11 cellular contexts compared by ENCODE assay signal in genomic region chr11:73530109-73530508, GRCh38.
DNase-seq lines count a peak whose midpoint lies in the region; TF ChIP-seq lines count a peak whose summit lies in the region.
"Had no signal": no experiment of that assay in that cellular context is flagged by ENCODE, and none has a peak within 500 bp of the region (broad histone marks: within the 10 kb centered on the region; RNA-seq: fewer than 3 reads in every experiment).

No MANE protein-coding gene starts in this region.

- no peaks in the 10 kb centered on the region for H3K27me3 Mint-ChIP-seq in neural progenitor cell (ENCODE audit: insufficient read depth, low read depth)
- H3K27me3 Mint-ChIP-seq: activated naive CD8-positive, alpha-beta T cell treated with anti-CD3 and anti-CD28 coated beads, Interleukin-2, amount 50 U/mL, for 24 hours had no signal

- no peaks in the 10 kb centered on the region for H3K79me2 ChIP-seq in OCI-LY7 (ENCODE audit: insufficient read depth, low read depth, low read length)
- H3K79me2 ChIP-seq in neural progenitor cell (ENCODE audit: low read depth) = peaks cover 74% of the 10 kb centered on the region

- TF ChIP-seq CTCF in OCI-LY7 (conservative IDR thresholded peaks at IDR 0.05; ENCODE audit: low read length) (peak; percentile 71), fibroblast of mammary gland (conservative IDR thresholded peaks at IDR 0.05; ENCODE audit: control insufficient read depth, insufficient read depth, low read depth, low read length) (peak; percentile 31), neural progenitor cell (IDR thresholded peaks at IDR 0.05) (peak; percentile 53), suprapubic skin (IDR thresholded peaks at IDR 0.05) (no peak)

- POLR2A ChIA-PET in OCI-LY7 (lab: Charles Lee) = interaction anchor here (0.7 kb wide), 1 partner anchor 525 kb away, joined by 4 read pairs; no protein-coding TSS in a partner anchor

- H2AFZ ChIP-seq in OCI-LY7 (ENCODE audit: low read length) (no peak overlapping the region), neural progenitor cell (replicated peaks) (no peak overlapping the region)

- H3F3A ChIP-seq in neural progenitor cell (ENCODE audit: low read depth) = peaks cover 15% of the 10 kb centered on the region

- no TSS peak for BruUV-seq in OCI-LY7 (replicated peaks; lab: Mats Ljungman, UMichigan)

- H3K4me3 ChIP-seq in OCI-LY7 (ENCODE audit: low read depth, low read length, poor library complexity, severe bottlenecking) (no peak overlapping the region), fibroblast of mammary gland (ENCODE audit: control insufficient read depth, low read depth, low read length) (no peak overlapping the region), neural progenitor cell (no peak overlapping the region), suprapubic skin (no peak overlapping the region)

- H3K27ac Mint-ChIP-seq in neural progenitor cell = peak overlapping the region; percentile 65
- H3K27ac Mint-ChIP-seq: activated naive CD8-positive, alpha-beta T cell treated with anti-CD3 and anti-CD28 coated beads, Interleukin-2, amount 50 U/mL, for 24 hours had no signal

- 87% methylated on average over 4 of the region's 4 CpGs for WGBS in suprapubic skin

- H3K36me3 Mint-ChIP-seq in neural progenitor cell = peaks cover under 1% of the 10 kb centered on the region

- H3K9me2 ChIP-seq in OCI-LY7 (ENCODE audit: insufficient read depth, low read length) = no peaks in the 10 kb centered on the region

- H3K4me1 Mint-ChIP-seq in neural progenitor cell = peaks cover 37% of the 10 kb centered on the region

- H3K4me3 Mint-ChIP-seq in neural progenitor cell = no peak overlapping the region
- H3K4me3 Mint-ChIP-seq: activated naive CD8-positive, alpha-beta T cell treated with anti-CD3 and anti-CD28 coated beads, Interleukin-2, amount 50 U/mL, for 24 hours; nephron had no signal

- CTCF ChIA-PET in OCI-LY7 (lab: Charles Lee; ENCODE audit: unreplicated experiment) = no interaction called here

- intact Hi-C loops in OCI-LY7 (cut with micrococcal nuclease; ENCODE audit: unreplicated experiment) = no loop called here

- H3K4me1 ChIP-seq in OCI-LY7 (ENCODE audit: insufficient read depth, low read length, poor library complexity, severe bottlenecking) (no peaks in the 10 kb centered on the region), neural progenitor cell (peaks cover 55% of the 10 kb centered on the region), suprapubic skin (peaks cover 32% of the 10 kb centered on the region)

- H4K20me1 ChIP-seq in OCI-LY7 (ENCODE audit: insufficient read depth, low read length) = peaks cover 6% of the 10 kb centered on the region; the same call in 1 of the 2 replicates
- peaks cover 4% of the 10 kb centered on the region for H4K20me1 ChIP-seq in neural progenitor cell (ENCODE audit: low read depth)

- no peak overlapping the region for H3K9ac ChIP-seq in neural progenitor cell

- TF ChIP-seq EP300 in suprapubic skin (IDR thresholded peaks at IDR 0.05) = no peak

- no peak for TF ChIP-seq POLR2A in suprapubic skin (IDR thresholded peaks at IDR 0.05)

- H3K4me2 ChIP-seq in OCI-LY7 (ENCODE audit: low read length) (no peak overlapping the region), neural progenitor cell (peak overlapping the region; percentile 6)

- no peaks in the 10 kb centered on the region for H3K36me3 ChIP-seq in OCI-LY7 (ENCODE audit: insufficient read depth, low read length)
- H3K36me3 ChIP-seq in neural progenitor cell = no peaks in the 10 kb centered on the region
- no peaks in the 10 kb centered on the region for H3K36me3 ChIP-seq in suprapubic skin

- peak; percentile 9 for DNase-seq in GDM1 (lab: John Stamatoyannopoulos, UW)
- DNase-seq in OCI-LY7 (ENCODE audit: low spot score) = peak; percentile 18
- no peak for DNase-seq in fibroblast of mammary gland (ENCODE audit: low read depth)
- peak; percentile 46 for DNase-seq in neural progenitor cell (ENCODE audit: low spot score)
- DNase-seq in UCSD-AML1 (lab: John Stamatoyannopoulos, UW; ENCODE audit: unreplicated experiment) = no peak
- DNase-seq in NCI-H345 (lab: John Stamatoyannopoulos, UW) = no peak
- DNase-seq in caudate nucleus (lab: John Stamatoyannopoulos, UW) = no peak
- no peak for DNase-seq in suprapubic skin (ENCODE audit: low spot score in 2 of 2)
- DNase-seq: activated naive CD8-positive, alpha-beta T cell treated with anti-CD3 and anti-CD28 coated beads, Interleukin-2, amount 50 U/mL, for 24 hours; T-helper 2 cell had no signal

- H3K27ac ChIP-seq in OCI-LY7 (ENCODE audit: low read depth, low read length, poor library complexity, severe bottlenecking) = no peak overlapping the region
- peak overlapping the region; percentile 9 for H3K27ac ChIP-seq in neural progenitor cell
- H3K27ac ChIP-seq in caudate nucleus (ENCODE audit: low read depth, low read length) = no peak overlapping the region
- H3K27ac ChIP-seq in suprapubic skin = no peak overlapping the region

- no peaks in the 10 kb centered on the region for H3K27me3 ChIP-seq in neural progenitor cell
- no peaks in the 10 kb centered on the region for H3K27me3 ChIP-seq in suprapubic skin

- peaks cover under 1% of the 10 kb centered on the region for H3K9me3 Mint-ChIP-seq in neural progenitor cell
- H3K9me3 Mint-ChIP-seq: activated naive CD8-positive, alpha-beta T cell treated with anti-CD3 and anti-CD28 coated beads, Interleukin-2, amount 50 U/mL, for 24 hours had no signal

- H3K9me3 ChIP-seq in OCI-LY7 (ENCODE audit: low read length) = no peaks in the 10 kb centered on the region
- H3K9me3 ChIP-seq in neural progenitor cell (ENCODE audit: low read depth) = no peaks in the 10 kb centered on the region
- H3K9me3 ChIP-seq in suprapubic skin = no peaks in the 10 kb centered on the region

Comparison
In these comparisons a context has a peak if more than half of its experiments do, and no peak if none do; other contexts are left out.
1. DNase-seq: peak in GDM1 (single experiment), OCI-LY7 (single experiment) and neural progenitor cell (single experiment); none in fibroblast of mammary gland (single experiment), UCSD-AML1 (single experiment), NCI-H345 (single experiment), caudate nucleus (0 of 61) and suprapubic skin (0 of 2).
2. CTCF ChIP-seq: peak in OCI-LY7 (single experiment), fibroblast of mammary gland (single experiment) and neural progenitor cell (single experiment); none in suprapubic skin (0 of 2).